Comparison of ENCODE assay signal across 11 cellular contexts in the genomic region with DNA sequence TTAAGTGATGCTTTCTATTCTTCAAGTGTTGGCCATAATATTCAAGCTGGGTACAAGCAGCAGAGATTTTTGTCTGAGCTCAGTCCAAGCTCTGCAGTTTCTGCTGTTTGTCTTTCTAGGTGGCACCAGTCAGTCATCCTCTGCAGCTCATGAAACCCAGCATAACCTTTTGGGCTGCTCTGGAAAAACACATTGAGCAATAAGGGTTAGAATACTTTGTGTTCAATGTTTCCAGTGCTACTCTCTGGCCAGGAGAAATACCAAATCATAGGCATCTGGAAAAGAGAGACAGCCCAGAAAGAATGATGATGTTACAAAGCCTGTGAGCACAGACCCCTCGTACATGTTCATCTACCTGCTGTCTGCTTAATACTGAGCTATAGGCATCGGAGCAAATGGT. TPM values are rescaled to one million over a fixed set of nuclear protein-coding genes. Genes with fewer than 3 reads are reported as not detected.
A peak's percentile ranks its signal among the peaks of the same experiment; 100 is the strongest.
DNase-seq lines count a peak whose midpoint lies in the region; ATAC-seq, FAIRE-seq and TF ChIP-seq lines count a peak whose summit lies in the region.
"Had no signal": no experiment of that assay in that cellular context is flagged by ENCODE, and none has a peak within 500 bp of the region (broad histone marks: within the 10 kb centered on the region; RNA-seq: fewer than 3 reads in every experiment).

No MANE protein-coding gene starts in this region.

- peak overlapping the region; percentile 59 for H3K4me3 Mint-ChIP-seq in activated T-helper 2 cell treated with anti-CD3 and anti-CD28 coated beads, Interferon-gamma antibody, Interleukin-2, Interleukin-4, amounts not matched to agents 10 μg/mL and 5 μg/mL and 100 μg/mL, durations not matched to agents 14 hours and 24 hours and 36 hours (ENCODE audit: low read depth)
- H3K4me3 Mint-ChIP-seq in immature natural killer cell, result peak overlapping the region in 1 of 5 donors; percentile 40

- no peak overlapping the region for H2AFZ ChIP-seq in mammary epithelial cell (ENCODE audit: low read depth, low read length)

- no peak for FAIRE-seq in urothelium cell line (lab: Jason Lieb, UNC)
- FAIRE-seq: HTR-8/SVneo had no signal

- no peaks in the 10 kb centered on the region for H3K36me3 ChIP-seq in mammary epithelial cell (ENCODE audit: insufficient read depth, low read length)
- no peaks in the 10 kb centered on the region for H3K36me3 ChIP-seq in tibial nerve
- H3K36me3 ChIP-seq in uterus, result no peaks in the 10 kb centered on the region

- no TSS peak for BruUV-seq in mammary epithelial cell (replicated peaks; lab: Mats Ljungman, UMichigan)

- peaks cover 66% of the 10 kb centered on the region for H3K36me3 Mint-ChIP-seq in activated T-helper 2 cell treated with anti-CD3 and anti-CD28 coated beads, Interferon-gamma antibody, Interleukin-2, Interleukin-4, amounts not matched to agents 10 μg/mL and 5 μg/mL and 100 μg/mL, durations not matched to agents 14 hours and 24 hours and 36 hours (ENCODE audit: low read depth)
- peaks cover 3 to 17% (median 5%) of the 10 kb centered on the region in 3 donors for H3K36me3 Mint-ChIP-seq in immature natural killer cell

- H3K9me3 ChIP-seq in mammary epithelial cell (replicated peaks; ENCODE audit: insufficient read depth, low read length) (no peaks in the 10 kb centered on the region), tibial nerve (no peaks in the 10 kb centered on the region), uterus (no peaks in the 10 kb centered on the region)
- H3K9me3 ChIP-seq: heart right ventricle had no signal

- dilution Hi-C loops in mammary epithelial cell (cut with HindIII; ENCODE audit: low sequenced_read_pairs), result no loop called here

- H3K27ac Mint-ChIP-seq in activated T-helper 2 cell treated with anti-CD3 and anti-CD28 coated beads, Interferon-gamma antibody, Interleukin-2, Interleukin-4, amounts not matched to agents 10 μg/mL and 5 μg/mL and 100 μg/mL, durations not matched to agents 14 hours and 24 hours and 36 hours, result peak overlapping the region; percentile 94
- peak overlapping the region; percentile 49 to 86 (median 64) for H3K27ac Mint-ChIP-seq in immature natural killer cell

- H3K4me1 ChIP-seq in mammary epithelial cell (ENCODE audit: insufficient read depth, low read length) (peaks cover 10% of the 10 kb centered on the region), tibial nerve (peaks cover 0 to 59% (median 33%) of the 10 kb centered on the region in 4 donors), uterus (no peaks in the 10 kb centered on the region)

- TF ChIP-seq POLR2A in tibial nerve (IDR thresholded peaks at IDR 0.05) (no peak), uterus (IDR thresholded peaks at IDR 0.05) (no peak)

- no peak for TF ChIP-seq CTCF in mammary epithelial cell (conservative IDR thresholded peaks at IDR 0.05 in 1 of 2, IDR thresholded peaks at IDR 0.05 in 1 of 2; ENCODE audit: extremely low read depth in 1 of 2, insufficient read depth in 1 of 2, low read depth in 1 of 2, low read length in 2 of 2)
- peak in 1 of 5 experiments; percentile 27 for TF ChIP-seq CTCF in tibial nerve (IDR thresholded peaks at IDR 0.05)
- no peak for TF ChIP-seq CTCF in uterus (IDR thresholded peaks at IDR 0.05)

- no peaks in the 10 kb centered on the region for H3K9me3 Mint-ChIP-seq in activated T-helper 2 cell treated with anti-CD3 and anti-CD28 coated beads, Interferon-gamma antibody, Interleukin-2, Interleukin-4, amounts not matched to agents 10 μg/mL and 5 μg/mL and 100 μg/mL, durations not matched to agents 14 hours and 24 hours and 36 hours
- no peaks in the 10 kb centered on the region for H3K9me3 Mint-ChIP-seq in immature natural killer cell

- no peaks in the 10 kb centered on the region for H3K27me3 ChIP-seq in mammary epithelial cell (ENCODE audit: insufficient read depth, low read length)
- H3K27me3 ChIP-seq in tibial nerve, result no peaks in the 10 kb centered on the region
- no peaks in the 10 kb centered on the region for H3K27me3 ChIP-seq in uterus
- H3K27me3 ChIP-seq: heart right ventricle had no signal

- 100% methylated on average over 1 of the region's 2 CpGs for WGBS in mammary epithelial cell (ENCODE audit: low coverage, missing lambda C conversion rate)
- 73% methylated on average over 2 of the region's 2 CpGs for WGBS in tibial nerve, 2 donors

- intact Hi-C loops in mammary epithelial cell (cut with micrococcal nuclease), result no loop called here
- intact Hi-C loops in activated T-helper 2 cell treated with anti-CD3 and anti-CD28 coated beads, Interferon-gamma antibody, Interleukin-2, Interleukin-4, amounts not matched to agents 10 μg/mL and 5 μg/mL and 100 μg/mL, durations not matched to agents 14 hours and 24 hours and 36 hours (cut with micrococcal nuclease), result loop anchor here (1.0 kb wide), 2 partner anchors 9 to 14 kb away; no protein-coding TSS in a partner anchor
- intact Hi-C loops in uterus (cut with DNase I; ENCODE audit: low total_unique reads), result no loop called here

- H3K4me3 ChIP-seq in mammary epithelial cell (replicated peaks in 1 of 3; ENCODE audit: insufficient read depth in 1 of 3, low read depth in 2 of 3, low read length in 3 of 3) (no peak overlapping the region), tibial nerve (no peak overlapping the region), uterus (no peak overlapping the region)
- H3K4me3 ChIP-seq: heart right ventricle had no signal

- H4K20me1 ChIP-seq in mammary epithelial cell (ENCODE audit: insufficient read depth, low read length), result no peaks in the 10 kb centered on the region

- peak in 1 of 2 donors; percentile 78 for TF ChIP-seq EP300 in tibial nerve (IDR thresholded peaks at IDR 0.05)

- H3K27ac ChIP-seq in mammary epithelial cell (ENCODE audit: insufficient read depth, low read depth, low read length) (no peak overlapping the region), tibial nerve (peak overlapping the region; percentile 55 to 80 (median 72)), uterus (no peak overlapping the region)

- H3K27me3 Mint-ChIP-seq in activated T-helper 2 cell treated with anti-CD3 and anti-CD28 coated beads, Interferon-gamma antibody, Interleukin-2, Interleukin-4, amounts not matched to agents 10 μg/mL and 5 μg/mL and 100 μg/mL, durations not matched to agents 14 hours and 24 hours and 36 hours (ENCODE audit: low read depth), result no peaks in the 10 kb centered on the region
- H3K27me3 Mint-ChIP-seq in immature natural killer cell (ENCODE audit: low read depth in 3 of 3), result peaks cover 0 to 4% (median 0%) of the 10 kb centered on the region in 3 donors

- H3K9ac ChIP-seq in mammary epithelial cell (ENCODE audit: insufficient read depth, low read length), result no peak overlapping the region

- H3K4me1 Mint-ChIP-seq in activated T-helper 2 cell treated with anti-CD3 and anti-CD28 coated beads, Interferon-gamma antibody, Interleukin-2, Interleukin-4, amounts not matched to agents 10 μg/mL and 5 μg/mL and 100 μg/mL, durations not matched to agents 14 hours and 24 hours and 36 hours (ENCODE audit: low read depth), result peaks cover 65% of the 10 kb centered on the region
- H3K4me1 Mint-ChIP-seq in immature natural killer cell, result peaks cover 39 to 86% of the 10 kb centered on the region in 2 donors

- ATAC-seq in GM21717 (IDR thresholded peaks at IDR 0.05; ENCODE audit: unreplicated experiment), result no peak

- in situ Hi-C loops in T47D (cut with HindIII; ENCODE audit: low pct_unique_long_range_greater_than_20kb, low sequenced_read_pairs) (no loop called here), mammary epithelial cell (cut with MboI; ENCODE audit: low sequenced_read_pairs in 2 of 2) (no loop called here)

- CTCF ChIA-PET in mammary epithelial cell (lab: Charles Lee; ENCODE audit: low non-redundant PET), result no interaction called here

- no peaks in the 10 kb centered on the region for H3K79me2 ChIP-seq in mammary epithelial cell (ENCODE audit: insufficient read depth, low read length)

- H3K4me2 ChIP-seq in mammary epithelial cell (ENCODE audit: insufficient read depth, low read depth, low read length), result no peak overlapping the region

- DNase-seq in T47D (ENCODE audit: low read depth in 1 of 2, low spot score in 1 of 2), result peak; percentile 13 to 60
- DNase-seq in mammary epithelial cell, result no peak
- DNase-seq in activated T-helper 2 cell treated with anti-CD3 and anti-CD28 coated beads, Interferon-gamma antibody, Interleukin-2, Interleukin-4, amounts not matched to agents 10 μg/mL and 5 μg/mL and 100 μg/mL, durations not matched to agents 14 hours and 24 hours and 36 hours (ENCODE audit: low spot score), result no peak
- DNase-seq in immature natural killer cell, result no peak
- DNase-seq in tibial nerve (ENCODE audit: low spot score in 2 of 2), result no peak
- no peak for DNase-seq in uterus
- DNase-seq in urothelium cell line (ENCODE audit: low spot score), result no peak
- DNase-seq: activated CD4-positive, alpha-beta T cell treated with anti-CD3 and anti-CD28 coated beads, Interleukin-2, amount 50 U/mL, for 48 hours; heart right ventricle had no signal

RNA-seq across cellular contexts. Expression of a gene that starts 19.5 kb away (rescaled TPM):
- 1 to 10 TPM in 1 of 2 donors, not detected in 1; 1.0 TPM for total RNA-seq in mammary epithelial cell
- 0.08 TPM for polyA plus RNA-seq in mammary epithelial cell
- not detected for polyA minus RNA-seq in mammary epithelial cell
- total RNA-seq in activated T-helper 2 cell treated with anti-CD3 and anti-CD28 coated beads, Interferon-gamma antibody, Interleukin-2, Interleukin-4, amounts not matched to agents 10 μg/mL and 5 μg/mL and 100 μg/mL, durations not matched to agents 14 hours and 24 hours and 36 hours, result 281 and 287 TPM in 2 replicates
- 100 to 1,000 TPM in 2 of 3 donors, 10 to 100 TPM in 1; 93.7 to 252 (median 131) TPM for polyA plus RNA-seq in immature natural killer cell
- total RNA-seq in tibial nerve, result 10 to 100 TPM; 43.2 to 63.8 (median 52.9) TPM
- total RNA-seq in uterus, result 10 to 100 TPM; 12.3 to 61.9 (median 26.3) TPM

Comparison
In these comparisons a context has a peak if more than half of its experiments do, and no peak if none do; other contexts are left out.
1. DNase-seq: peak in T47D (2 of 2); none in mammary epithelial cell (single experiment), activated T-helper 2 cell treated with anti-CD3 and anti-CD28 coated beads, Interferon-gamma antibody, Interleukin-2, Interleukin-4, amounts not matched to agents 10 μg/mL and 5 μg/mL and 100 μg/mL, durations not matched to agents 14 hours and 24 hours and 36 hours (single experiment), immature natural killer cell (0 of 3), tibial nerve (0 of 2), uterus (0 of 2) and urothelium cell line (single experiment).
2. H3K27ac ChIP-seq: peak in tibial nerve (4 of 4); none in mammary epithelial cell (single experiment) and uterus (0 of 2).
3. RNA of a gene that starts 19.5 kb away (total RNA-seq): 281 to 287 TPM in activated T-helper 2 cell treated with anti-CD3 and anti-CD28 coated beads, Interferon-gamma antibody, Interleukin-2, Interleukin-4, amounts not matched to agents 10 μg/mL and 5 μg/mL and 100 μg/mL, durations not matched to agents 14 hours and 24 hours and 36 hours, 43.2 to 63.8 TPM in tibial nerve and 12.3 to 61.9 TPM in uterus; 1.0 TPM in mammary epithelial cell; every median in the first group is over 4 times any median in the second.